Comparison of ENCODE assay signal across 8 cellular contexts in the genomic region with DNA sequence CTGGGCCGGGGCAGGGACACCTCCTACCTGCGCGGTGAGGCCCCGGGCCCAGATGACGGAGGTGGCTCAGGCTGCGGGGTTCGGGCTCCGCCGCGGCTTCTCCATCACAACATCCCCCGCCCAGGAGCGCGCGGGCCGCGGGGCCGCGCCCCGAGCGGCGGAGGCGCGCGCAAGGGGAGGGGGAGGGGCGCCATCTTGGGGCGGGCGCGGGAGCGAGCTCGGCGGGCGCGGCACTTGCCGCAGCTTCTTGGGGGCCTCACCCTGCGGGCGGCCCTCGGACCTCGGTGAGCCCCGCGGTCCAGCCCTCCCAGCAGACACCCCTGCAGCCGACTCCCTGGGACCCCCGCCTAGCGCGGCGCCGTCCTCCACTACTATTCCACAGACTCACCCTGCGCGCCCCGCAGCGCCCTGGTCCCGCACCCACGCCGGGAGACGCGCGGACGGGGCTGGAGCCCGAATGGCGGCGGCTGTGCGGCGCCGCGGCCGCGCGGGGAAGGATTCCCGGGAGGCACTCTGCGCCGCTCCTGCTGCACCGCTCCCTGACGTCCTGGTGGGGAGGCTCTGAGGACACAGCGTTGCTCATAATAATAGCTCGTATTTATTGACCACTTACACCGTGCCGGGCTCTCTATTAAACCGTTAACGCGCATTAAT. TPM values are rescaled to one million over a fixed set of nuclear protein-coding genes. Genes with fewer than 3 reads are reported as not detected.
DNase-seq lines count a peak whose midpoint lies in the region; ATAC-seq and TF ChIP-seq lines count a peak whose summit lies in the region.

TSS of gene APBB1 (minus strand) at position 137 of the 654 bp plus-strand sequence. CDS start 7,747 bp downstream, outside the sequence.

- CTCF ChIA-PET in CD4-positive, alpha-beta T cell (lab: Charles Lee), result interaction anchor here (0.6 to 5.8 kb wide), 8 partner anchors 9 to 40 kb away, joined by 3 to 21 read pairs (median 4); partner anchors contain the start of gene SMPD1

- H3K27me3 Mint-ChIP-seq in CD4-positive, alpha-beta T cell, result peaks cover 7% of the 10 kb centered on the region
- H3K27me3 Mint-ChIP-seq in chondrocyte (ENCODE audit: low read depth), result peaks cover 5% of the 10 kb centered on the region

- H3K4me1 Mint-ChIP-seq in CD4-positive, alpha-beta T cell (ENCODE audit: low read depth), result peaks cover 10% of the 10 kb centered on the region
- peaks cover 6% of the 10 kb centered on the region for H3K4me1 Mint-ChIP-seq in chondrocyte (ENCODE audit: low read depth)

- peak within 1 kb of the TSS; percentile 91 for H3K4me3 Mint-ChIP-seq in CD4-positive, alpha-beta T cell
- H3K4me3 Mint-ChIP-seq in chondrocyte (ENCODE audit: unreplicated experiment), result peak within 1 kb of the TSS; percentile 73

- H3K9me3 Mint-ChIP-seq in CD4-positive, alpha-beta T cell, result no peaks in the 10 kb centered on the region
- no peaks in the 10 kb centered on the region for H3K9me3 Mint-ChIP-seq in chondrocyte (ENCODE audit: low read depth)

- POLR2A ChIA-PET in CD4-positive, alpha-beta T cell (lab: Charles Lee), result interaction anchor here (0.7 to 6.4 kb wide), 16 partner anchors 8 to 328 kb away, joined by 3 to 163 read pairs (median 6); partner anchors contain the start of genes ARFIP2, ILK, MRPL17 and SMPD1

- H3K9me3 ChIP-seq in CD4-positive, alpha-beta T cell (ENCODE audit: control insufficient read depth, low read length), result no peaks in the 10 kb centered on the region

- ATAC-seq in CD4-positive, alpha-beta T cell (ENCODE audit: poor library complexity), result peak; percentile 68
- ATAC-seq in GM21515 (IDR thresholded peaks at IDR 0.05; ENCODE audit: unreplicated experiment) (peak; percentile 59), GM21447 (IDR thresholded peaks at IDR 0.05; ENCODE audit: unreplicated experiment) (no peak)

- H3K27ac ChIP-seq in CD4-positive, alpha-beta T cell (ENCODE audit: low read depth, low read length), result peak within 1 kb of the TSS; percentile 92

- DNase-seq in CD4-positive, alpha-beta T cell, result peak; percentile 61 to 82 (median 70)
- peak; percentile 64 for DNase-seq in NCI-H1105 treated with DMSO at 0.1 percent for 48 hours (lab: John Stamatoyannopoulos, UW)
- peak; percentile 71 to 73 for DNase-seq in activated CD4-positive, alpha-beta T cell treated with anti-CD3 and anti-CD28 coated beads for 4 hours
- DNase-seq in chondrocyte (ENCODE audit: low spot score), result no peak
- DNase-seq in kidney tubule cell (ENCODE audit: low spot score), result peak; percentile 49
- peak; percentile 55 to 72 for DNase-seq in stimulated activated CD4-positive, alpha-beta T cell treated with anti-CD3 and anti-CD28 coated beads, Interleukin-15, amount 100 ng/mL, for 1 hour (ENCODE audit: low read depth in 1 of 2, low spot score in 1 of 2)

- intact Hi-C loops in CD4-positive, alpha-beta T cell (cut with DNase I, micrococcal nuclease), result loop anchor here (1.0 to 10.0 kb wide), 9 partner anchors 16 to 1096 kb away; partner anchors contain the start of genes CNGA4 (in 1 of the 2), FHIP1B (in 1 of the 2), PPFIBP2 (in 1 of the 2) and SMPD1 (in 1 of the 2)

- H3K27ac Mint-ChIP-seq in CD4-positive, alpha-beta T cell, result peak within 1 kb of the TSS; percentile 89
- H3K27ac Mint-ChIP-seq in chondrocyte (ENCODE audit: unreplicated experiment), result no peak within 1 kb of the TSS

- no peaks in the 10 kb centered on the region for H3K27me3 ChIP-seq in CD4-positive, alpha-beta T cell (ENCODE audit: control insufficient read depth, insufficient read depth, low read length)

- no peak for TF ChIP-seq CTCF in CD4-positive, alpha-beta T cell (IDR thresholded peaks at IDR 0.05)
- peak; percentile 59 for TF ChIP-seq CTCF in chondrocyte (IDR thresholded peaks at IDR 0.05)

- H3K36me3 Mint-ChIP-seq in CD4-positive, alpha-beta T cell (ENCODE audit: low read depth), result no peaks in the 10 kb centered on the region
- H3K36me3 Mint-ChIP-seq in chondrocyte (ENCODE audit: low read depth), result no peaks in the 10 kb centered on the region

RNA-seq across cellular contexts. Expression of gene APBB1, which starts in this region (rescaled TPM):
- 100 to 1,000 TPM; 182 to 184 TPM for total RNA-seq in CD4-positive, alpha-beta T cell
- 34.5 to 42.5 TPM (median 36.4 TPM) in 3 replicates for total RNA-seq in chondrocyte
